Comparison of ENCODE assay signal across 18 cellular contexts in genomic region chr2:121905201-121905600, GRCh38.
DNase-seq lines count a peak whose midpoint lies in the region; TF ChIP-seq lines count a peak whose summit lies in the region.
"Had no signal": no experiment of that assay in that cellular context is flagged by ENCODE, and none has a peak within 500 bp of the region (broad histone marks: within the 10 kb centered on the region; RNA-seq: fewer than 3 reads in every experiment).

No MANE protein-coding gene starts in this region.

- H3K4me2 ChIP-seq in OCI-LY1 (ENCODE audit: low read length) (peak overlapping the region; percentile 82; the same call in 1 of the 2 replicates), osteoblast (ENCODE audit: insufficient read depth, low read length) (no peak overlapping the region), hepatocyte (no peak overlapping the region)
- H3K4me2 ChIP-seq: A549; BLaER1 treated with 17β-estradiol and CSF1 and Interleukin-3, amounts not matched to agents 10 nM and 100 nM had no signal

- peaks cover 51% of the 10 kb centered on the region for H3K27me3 Mint-ChIP-seq in neural crest cell (ENCODE audit: low read depth)
- H3K27me3 Mint-ChIP-seq: B cell; CD4-positive, alpha-beta T cell had no signal

- 85% methylated on average over 7 of the region's 7 CpGs for WGBS in hepatocyte (ENCODE audit: low lambda C conversion rate, missing lambda C conversion rate)

- H3K79me2 ChIP-seq in OCI-LY1 (ENCODE audit: insufficient read depth, low read length) (peaks cover 13% of the 10 kb centered on the region), osteoblast (ENCODE audit: insufficient read depth, low read length) (no peaks in the 10 kb centered on the region), hepatocyte (no peaks in the 10 kb centered on the region)

- peaks cover 22% of the 10 kb centered on the region for H3K4me1 Mint-ChIP-seq in neural crest cell
- H3K4me1 Mint-ChIP-seq: B cell had no signal

- H3F3A ChIP-seq in OCI-LY1 (ENCODE audit: insufficient read depth, low read length): no peaks in the 10 kb centered on the region

- H3K9ac ChIP-seq in OCI-LY1 (ENCODE audit: low read length): no peak overlapping the region
- H3K9ac ChIP-seq: BLaER1 treated with 17β-estradiol and CSF1 and Interleukin-3, amounts not matched to agents 10 nM and 100 nM had no signal

- no peaks in the 10 kb centered on the region for H3K36me3 Mint-ChIP-seq in neural crest cell (ENCODE audit: low read depth)
- H3K36me3 Mint-ChIP-seq: CD8-positive, alpha-beta T cell had no signal

- H3K9me3 ChIP-seq in OCI-LY1 (ENCODE audit: low read length) (no peaks in the 10 kb centered on the region), osteoblast (ENCODE audit: low read depth, low read length) (no peaks in the 10 kb centered on the region), hepatocyte (ENCODE audit: low read depth) (no peaks in the 10 kb centered on the region)
- H3K9me3 ChIP-seq: A549; BLaER1 treated with 17β-estradiol and CSF1 and Interleukin-3, amounts not matched to agents 10 nM and 100 nM; Caco-2 had no signal

- H3K27ac Mint-ChIP-seq in neural crest cell (ENCODE audit: unreplicated experiment): peak overlapping the region; percentile 57
- H3K27ac Mint-ChIP-seq: B cell; CD4-positive, alpha-beta T cell; CD8-positive, alpha-beta T cell had no signal

- H3K27me3 ChIP-seq in OCI-LY1 (ENCODE audit: insufficient read depth, low read length) (no peaks in the 10 kb centered on the region), osteoblast (ENCODE audit: insufficient read depth, low read length) (no peaks in the 10 kb centered on the region), hepatocyte (no peaks in the 10 kb centered on the region)
- H3K27me3 ChIP-seq: BLaER1 treated with 17β-estradiol and CSF1 and Interleukin-3, amounts not matched to agents 10 nM and 100 nM had no signal

- H3K27ac ChIP-seq in OCI-LY1 (ENCODE audit: low read depth, low read length, poor library complexity, severe bottlenecking) (no peak overlapping the region), osteoblast (ENCODE audit: low read depth, low read length) (no peak overlapping the region), hepatocyte (no peak overlapping the region)
- H3K27ac ChIP-seq: 22Rv1; A549; BLaER1 treated with 17β-estradiol and CSF1 and Interleukin-3, amounts not matched to agents 10 nM and 100 nM; C4-2B had no signal

- DNase-seq in neural crest cell (ENCODE audit: low read depth, low spot score): no peak
- DNase-seq in osteoblast (ENCODE audit: insufficient read length, low spot score, missing footprints): peak; percentile 45
- DNase-seq in hepatocyte (ENCODE audit: low spot score): no peak
- DNase-seq in amniotic stem cell (lab: John Stamatoyannopoulos, UW): no peak
- DNase-seq in RKO (ENCODE audit: low spot score): no peak
- DNase-seq: AML-193; Caco-2; Calu3; CD4-positive, alpha-beta T cell; CD8-positive, alpha-beta T cell; DMS79 treated with DMSO at 0.1 percent for 48 hours; GF-D8 had no signal

- peak overlapping the region; percentile 73 for H3K4me3 ChIP-seq in OCI-LY1 (ENCODE audit: low read depth, low read length, poor library complexity, severe bottlenecking)
- no peak overlapping the region for H3K4me3 ChIP-seq in osteoblast (ENCODE audit: insufficient read depth, low read length)
- H3K4me3 ChIP-seq in hepatocyte: no peak overlapping the region
- H3K4me3 ChIP-seq: A549; BLaER1 treated with 17β-estradiol and CSF1 and Interleukin-3, amounts not matched to agents 10 nM and 100 nM had no signal

- H3K36me3 ChIP-seq in OCI-LY1 (ENCODE audit: insufficient read depth, low read length): peaks cover 7% of the 10 kb centered on the region
- no peaks in the 10 kb centered on the region for H3K36me3 ChIP-seq in osteoblast (ENCODE audit: insufficient read depth, low read length)
- no peaks in the 10 kb centered on the region for H3K36me3 ChIP-seq in hepatocyte (replicated peaks; ENCODE audit: insufficient read depth, low read depth)
- H3K36me3 ChIP-seq: BLaER1 treated with 17β-estradiol and CSF1 and Interleukin-3, amounts not matched to agents 10 nM and 100 nM had no signal

- H3K9me3 Mint-ChIP-seq in neural crest cell: no peaks in the 10 kb centered on the region
- H3K9me3 Mint-ChIP-seq: CD4-positive, alpha-beta T cell; CD8-positive, alpha-beta T cell had no signal

- TF ChIP-seq CTCF in OCI-LY1 (IDR thresholded peaks at IDR 0.05; ENCODE audit: low read length) (no peak), neural crest cell (conservative IDR thresholded peaks at IDR 0.05) (no peak), osteoblast (IDR thresholded peaks at IDR 0.05; ENCODE audit: extremely low read depth, low read depth, low read length) (no peak), hepatocyte (IDR thresholded peaks at IDR 0.05; ENCODE audit: poor library complexity) (no peak)

- H4K20me1 ChIP-seq in OCI-LY1 (ENCODE audit: insufficient read depth, low read length): no peaks in the 10 kb centered on the region
- H4K20me1 ChIP-seq in osteoblast (ENCODE audit: insufficient read depth, low read length): no peaks in the 10 kb centered on the region
- no peaks in the 10 kb centered on the region for H4K20me1 ChIP-seq in hepatocyte (ENCODE audit: insufficient read depth, poor library complexity, severe bottlenecking)
- H4K20me1 ChIP-seq: BLaER1 treated with 17β-estradiol and CSF1 and Interleukin-3, amounts not matched to agents 10 nM and 100 nM had no signal

- H2AFZ ChIP-seq in OCI-LY1 (ENCODE audit: low read length) (no peak overlapping the region), osteoblast (ENCODE audit: low read length) (no peak overlapping the region), hepatocyte (no peak overlapping the region)

- H3K9me2 ChIP-seq in OCI-LY1 (ENCODE audit: low read depth, low read length) (no peaks in the 10 kb centered on the region), hepatocyte (replicated peaks; ENCODE audit: insufficient read depth) (no peaks in the 10 kb centered on the region)

- H3K4me1 ChIP-seq in OCI-LY1 (ENCODE audit: insufficient read depth, low read length, severe bottlenecking): peaks cover 54% of the 10 kb centered on the region
- H3K4me1 ChIP-seq in osteoblast (ENCODE audit: insufficient read depth, low read length): no peaks in the 10 kb centered on the region
- H3K4me1 ChIP-seq in hepatocyte (ENCODE audit: insufficient read depth): no peaks in the 10 kb centered on the region
- H3K4me1 ChIP-seq: A549, Caco-2 had no signal

- no peak overlapping the region for H3K4me3 Mint-ChIP-seq in neural crest cell
- H3K4me3 Mint-ChIP-seq: B cell; CD4-positive, alpha-beta T cell; CD8-positive, alpha-beta T cell had no signal
